2 cellular contexts compared by ENCODE assay signal in genomic region chr11:78424334-78425270, GRCh38.
A peak's percentile ranks its signal among the peaks of the same experiment; 100 is the strongest.
TF ChIP-seq lines count a peak whose summit lies in the region.

No MANE protein-coding gene starts in this region.

TF ChIP-seq in IMR-90, 13 proteins besides CTCF, POLR2A, EP300 and RAD21:
- TF ChIP-seq SMC3 (IDR thresholded peaks at IDR 0.05; ENCODE audit: low read depth, low read length) = no peak
- no peak for TF ChIP-seq RFX5 (IDR thresholded peaks at IDR 0.05; ENCODE audit: low read depth, low read length)
- TF ChIP-seq MAFK (IDR thresholded peaks at IDR 0.05; ENCODE audit: low read depth, low read length) = peak; percentile 88
- no peak for TF ChIP-seq ELK1 (IDR thresholded peaks at IDR 0.05; ENCODE audit: borderline replicate concordance, low read depth, low read length)
- TF ChIP-seq MXI1 (IDR thresholded peaks at IDR 0.05; ENCODE audit: borderline replicate concordance, low read depth, low read length) = no peak
- peak; percentile 41; the same call in 1 of the 2 replicates for TF ChIP-seq CEBPB (IDR thresholded peaks at IDR 0.05; ENCODE audit: low read depth, low read length)
- TF ChIP-seq USF2 (IDR thresholded peaks at IDR 0.05; ENCODE audit: low read depth, low read length) = no peak
- TF ChIP-seq CHD1 (IDR thresholded peaks at IDR 0.05; ENCODE audit: low read depth, low read length) = no peak
- TF ChIP-seq NFE2L2 (IDR thresholded peaks at IDR 0.05; ENCODE audit: low read depth, low read length) = peak; percentile 97
- no peak for TF ChIP-seq RCOR1 (IDR thresholded peaks at IDR 0.05; ENCODE audit: insufficient replicate concordance, low read length)
- no peak for TF ChIP-seq BHLHE40 (IDR thresholded peaks at IDR 0.05; ENCODE audit: low read depth, low read length)
- TF ChIP-seq FOS (IDR thresholded peaks at IDR 0.05; ENCODE audit: low read depth, low read length) = no peak
- no peak for TF ChIP-seq MAZ (IDR thresholded peaks at IDR 0.05; ENCODE audit: borderline replicate concordance, low read depth, low read length)

TF ChIP-seq in K562, 482 proteins besides CTCF, POLR2A, EP300 and RAD21 (continues in another document):
- TF ChIP-seq RFX7 (CRISPR knock-in tag; IDR thresholded peaks at IDR 0.05) = no peak
- TF ChIP-seq E2F6 (IDR thresholded peaks at IDR 0.05; ENCODE audit: borderline replicate concordance in 1 of 2, extremely low read depth in 1 of 2, insufficient read depth in 1 of 2, insufficient read length in 1 of 2, low read depth in 1 of 2, low read length in 1 of 2, poor library complexity in 1 of 2, severe bottlenecking in 1 of 2) = no peak
- 0 out of 2 replicates have a peak, but pooled peaks have one; percentile 10 for TF ChIP-seq HMG20B (CRISPR knock-in tag; IDR thresholded peaks at IDR 0.05)
- no peak for TF ChIP-seq ZNF584 (CRISPR knock-in tag; IDR thresholded peaks at IDR 0.05; ENCODE audit: low read depth)
- TF ChIP-seq MEF2D (tag; conservative IDR thresholded peaks at IDR 0.05; ENCODE audit: low read depth) = 0 out of 2 replicates have a peak, but pooled peaks have one; percentile 41
- TF ChIP-seq SRSF1 (IDR thresholded peaks at IDR 0.05; ENCODE audit: low read depth, low read length) = no peak
- TF ChIP-seq HDAC8 (tag; IDR thresholded peaks at IDR 0.05) = no peak
- TF ChIP-seq L3MBTL2 (IDR thresholded peaks at IDR 0.05) = 0 out of 2 replicates have a peak, but pooled peaks have one; percentile 9
- TF ChIP-seq ZNF609 (CRISPR knock-in tag; IDR thresholded peaks at IDR 0.05; ENCODE audit: borderline replicate concordance) = no peak
- no peak for TF ChIP-seq ZNF311 (CRISPR knock-in tag; IDR thresholded peaks at IDR 0.05)
- peak; percentile 100 for TF ChIP-seq MAFG (tag; conservative IDR thresholded peaks at IDR 0.05)
- no peak for TF ChIP-seq PBX2 (CRISPR knock-in tag; IDR thresholded peaks at IDR 0.05; ENCODE audit: low read depth)
- TF ChIP-seq PBX2 (tag; conservative IDR thresholded peaks at IDR 0.05; ENCODE audit: low read depth) = peak; percentile 11; the same call in 1 of the 2 replicates
- TF ChIP-seq LEF1 (IDR thresholded peaks at IDR 0.05) = 0 out of 2 replicates have a peak, but pooled peaks have one; percentile 63
- TF ChIP-seq KHSRP (IDR thresholded peaks at IDR 0.05) = 0 out of 2 replicates have a peak, but pooled peaks have one; percentile 25
- TF ChIP-seq ZHX1 (conservative IDR thresholded peaks at IDR 0.05; ENCODE audit: low read length) = no peak
- no peak for TF ChIP-seq MITF (IDR thresholded peaks at IDR 0.05)
- TF ChIP-seq JUN (IDR thresholded peaks at IDR 0.05; ENCODE audit: borderline replicate concordance, low read depth, low read length) = no peak
- no peak for TF ChIP-seq JUN (CRISPR knock-in tag; IDR thresholded peaks at IDR 0.05; ENCODE audit: borderline replicate concordance)
- TF ChIP-seq HDAC1 (IDR thresholded peaks at IDR 0.05) = no peak
- TF ChIP-seq ZNF408 (CRISPR knock-in tag; IDR thresholded peaks at IDR 0.05; ENCODE audit: low read depth) = no peak
- no peak for TF ChIP-seq ZZZ3 (IDR thresholded peaks at IDR 0.05)
- TF ChIP-seq CREB3L1 (IDR thresholded peaks at IDR 0.05; ENCODE audit: borderline replicate concordance, low read depth) = no peak
- TF ChIP-seq NR2C1 (IDR thresholded peaks at IDR 0.05) = peak; percentile 46; the same call in 1 of the 2 replicates
- peak; percentile 59 for TF ChIP-seq NR2C1 (tag; IDR thresholded peaks at IDR 0.05)
- TF ChIP-seq HINFP (tag; conservative IDR thresholded peaks at IDR 0.05; ENCODE audit: low read depth) = peak; percentile 41; the same call in 1 of the 2 replicates
- TF ChIP-seq FOXM1 (IDR thresholded peaks at IDR 0.05; ENCODE audit: low read depth) = peak; percentile 25; the same call in 1 of the 2 replicates
- no peak for TF ChIP-seq FOXM1 (CRISPR knock-in tag; IDR thresholded peaks at IDR 0.05; ENCODE audit: low read depth)
- TF ChIP-seq IRF9 (tag; IDR thresholded peaks at IDR 0.05) = peak; percentile 39; the same call in 1 of the 2 replicates
- TF ChIP-seq FOXJ2 (tag; IDR thresholded peaks at IDR 0.05) = peak; percentile 45; the same call in 1 of the 2 replicates
- no peak for TF ChIP-seq TSC22D4 (tag; IDR thresholded peaks at IDR 0.05)
- TF ChIP-seq ZNF124 (CRISPR knock-in tag; IDR thresholded peaks at IDR 0.05) = no peak
- TF ChIP-seq MEF2A (IDR thresholded peaks at IDR 0.05; ENCODE audit: control insufficient read depth, low read depth, low read length) = no peak
- TF ChIP-seq MTA2 (IDR thresholded peaks at IDR 0.05; ENCODE audit: low read depth) = 0 out of 2 replicates have a peak, but pooled peaks have one; percentile 17
- no peak for TF ChIP-seq GABPB1 (CRISPR knock-in tag; IDR thresholded peaks at IDR 0.05)
- TF ChIP-seq DDX20 (tag; IDR thresholded peaks at IDR 0.05; ENCODE audit: low read depth) = 0 out of 2 replicates have a peak, but pooled peaks have one; percentile 53
- TF ChIP-seq ZNF740 (CRISPR knock-in tag; IDR thresholded peaks at IDR 0.05) = no peak
- TF ChIP-seq ZNF740 (tag; IDR thresholded peaks at IDR 0.05) = no peak
- TF ChIP-seq ZNF444 (CRISPR knock-in tag; IDR thresholded peaks at IDR 0.05) = no peak
- TF ChIP-seq ETS2 (tag; IDR thresholded peaks at IDR 0.05; ENCODE audit: borderline replicate concordance, poor library complexity, severe bottlenecking) = no peak
- peak; percentile 100 for TF ChIP-seq ZNF316 (IDR thresholded peaks at IDR 0.05)
- peak; percentile 79 for TF ChIP-seq CEBPB (tag; IDR thresholded peaks at IDR 0.05)
